In genomic region chr4:42643685-42644084, GRCh38 we compare ENCODE assay signal across 9 cellular contexts. TPM values are rescaled to one million over a fixed set of nuclear protein-coding genes. Genes with fewer than 3 reads are reported as not detected.
A peak's percentile ranks its signal among the peaks of the same experiment; 100 is the strongest.
DNase-seq lines count a peak whose midpoint lies in the region; ATAC-seq and TF ChIP-seq lines count a peak whose summit lies in the region.
"Had no signal": no experiment of that assay in that cellular context is flagged by ENCODE, and none has a peak within 500 bp of the region (broad histone marks: within the 10 kb centered on the region; RNA-seq: fewer than 3 reads in every experiment).

No MANE protein-coding gene starts in this region.

- peak; percentile 64 for ATAC-seq in GM19324 (IDR thresholded peaks at IDR 0.05; ENCODE audit: low FRiP score, unreplicated experiment)
- peak; percentile 67 for ATAC-seq in HG02973 (IDR thresholded peaks at IDR 0.05; ENCODE audit: unreplicated experiment)
- ATAC-seq in T-helper 17 cell = peak; percentile 59

- H3K4me3 Mint-ChIP-seq in T-helper 17 cell = no peak overlapping the region
- H3K4me3 Mint-ChIP-seq: dendritic cell treated with granulocyte-macrophage colony-stimulating factor and Interleukin-4, amounts not matched to agents 40 ng/mL and 50 ng/mL, for 4 days had no signal

- H3K4me1 Mint-ChIP-seq in T-helper 17 cell = peaks cover 51% of the 10 kb centered on the region

- no peaks in the 10 kb centered on the region for H3K36me3 ChIP-seq in BE2C

- no peaks in the 10 kb centered on the region for H3K36me3 Mint-ChIP-seq in T-helper 17 cell (ENCODE audit: low read depth)

- H3K4me3 ChIP-seq in BE2C (ENCODE audit: low read depth, low read length) = no peak overlapping the region

- H3K27ac Mint-ChIP-seq in T-helper 17 cell = peak overlapping the region; percentile 21
- H3K27ac Mint-ChIP-seq: dendritic cell treated with granulocyte-macrophage colony-stimulating factor and Interleukin-4, amounts not matched to agents 40 ng/mL and 50 ng/mL, for 4 days had no signal

- H3K4me1 ChIP-seq in BE2C = peaks cover 17% of the 10 kb centered on the region

- H3K27me3 Mint-ChIP-seq in T-helper 17 cell = no peaks in the 10 kb centered on the region
- H3K27me3 Mint-ChIP-seq: dendritic cell treated with granulocyte-macrophage colony-stimulating factor and Interleukin-4, amounts not matched to agents 40 ng/mL and 50 ng/mL, for 4 days had no signal

- no peak for TF ChIP-seq CTCF in BE2C (IDR thresholded peaks at IDR 0.05; ENCODE audit: low read depth, low read length)

- no peaks in the 10 kb centered on the region for H3K9me3 ChIP-seq in BE2C
- no peaks in the 10 kb centered on the region for H3K9me3 ChIP-seq in T-helper 17 cell (ENCODE audit: control insufficient read depth, low read length, poor library complexity, severe bottlenecking)

- DNase-seq in BE2C = peak; percentile 71
- DNase-seq in T-helper 17 cell = no peak
- no peak for DNase-seq in DMS79 treated with DMSO at 0.1 percent for 48 hours (lab: John Stamatoyannopoulos, UW)
- DNase-seq in ACHN = no peak
- DNase-seq in medulla oblongata (ENCODE audit: extremely low spot score) = no peak
- DNase-seq in NCI-H748 treated with DMSO at 0.1 percent for 48 hours (lab: John Stamatoyannopoulos, UW) = no peak

- no peaks in the 10 kb centered on the region for H3K27me3 ChIP-seq in BE2C

- in situ Hi-C loops in ACHN (cut with HindIII; ENCODE audit: low pct_ligation_motif_present, low pct_unique_long_range_greater_than_20kb, low sequenced_read_pairs) = no loop called here

RNA-seq across cellular contexts. Expression of gene ATP8A1, which starts 13.2 kb away (rescaled TPM):
- polyA plus RNA-seq in BE2C (2012; ENCODE audit: insufficient read depth, insufficient read length, low read depth) = 15.0 TPM
- 10 to 100 TPM; 43.3 to 59.2 TPM for total RNA-seq in T-helper 17 cell
